30 cellular contexts compared by ENCODE assay signal in genomic region chr4:85715996-85716737, GRCh38.
A peak's percentile ranks its signal among the peaks of the same experiment; 100 is the strongest.
DNase-seq lines count a peak whose midpoint lies in the region; ATAC-seq, FAIRE-seq and TF ChIP-seq lines count a peak whose summit lies in the region.
"Had no signal": no experiment of that assay in that cellular context is flagged by ENCODE, and none has a peak within 500 bp of the region (broad histone marks: within the 10 kb centered on the region; RNA-seq: fewer than 3 reads in every experiment).

No MANE protein-coding gene starts in this region.

- H3K9me3 ChIP-seq in astrocyte (ENCODE audit: insufficient read depth, low read depth, low read length) (no peaks in the 10 kb centered on the region), small intestine (ENCODE audit: control insufficient read depth, low read depth) (no peaks in the 10 kb centered on the region), heart right ventricle (peaks cover 0 to 6% (median 0%) of the 10 kb centered on the region in 11 donors)
- H3K9me3 ChIP-seq: thoracic aorta had no signal

- H3K27me3 ChIP-seq in astrocyte (ENCODE audit: insufficient read depth, low read length) (no peaks in the 10 kb centered on the region), small intestine (ENCODE audit: control insufficient read depth in 2 of 2, insufficient read depth in 2 of 2, low read length in 2 of 2) (no peaks in the 10 kb centered on the region), heart right ventricle (no peaks in the 10 kb centered on the region)
- H3K27me3 ChIP-seq: spleen had no signal

- H3K27ac ChIP-seq in astrocyte (ENCODE audit: low read depth, low read length) (no peak overlapping the region), small intestine (ENCODE audit: low read depth in 1 of 2, low read length in 1 of 2) (no peak overlapping the region), heart right ventricle (peak overlapping the region in 1 of 10 donors; percentile 27)
- H3K27ac ChIP-seq: thoracic aorta had no signal

- TF ChIP-seq CTCF in astrocyte (IDR thresholded peaks at IDR 0.05; ENCODE audit: insufficient read depth, low read depth, low read length), result no peak
- TF ChIP-seq CTCF in fibroblast of villous mesenchyme (IDR thresholded peaks at IDR 0.05; ENCODE audit: insufficient read depth, low read depth, low read length), result no peak
- no peak for TF ChIP-seq CTCF in heart right ventricle (IDR thresholded peaks at IDR 0.05)

- intact Hi-C loops in heart right ventricle (cut with DNase I), result no loop called here

- no peaks in the 10 kb centered on the region for H3K36me3 ChIP-seq in astrocyte (ENCODE audit: insufficient read depth, low read length)
- no peaks in the 10 kb centered on the region for H3K36me3 ChIP-seq in small intestine (ENCODE audit: control insufficient read depth in 2 of 2, insufficient read depth in 2 of 2, low read length in 2 of 2)
- H3K36me3 ChIP-seq in heart right ventricle, result no peaks in the 10 kb centered on the region
- H3K36me3 ChIP-seq: spleen, thoracic aorta had no signal

- H3K4me3 Mint-ChIP-seq in astrocyte (ENCODE audit: unreplicated experiment), result no peak overlapping the region
- H3K4me3 Mint-ChIP-seq in T-helper 2 cell treated with Interferon-gamma antibody and Interleukin-4, amounts not matched to agents 5 μg/mL and 100 μg/mL, for 36 hours, result no peak overlapping the region
- H3K4me3 Mint-ChIP-seq: activated CD4-positive, alpha-beta memory T cell treated with anti-CD3 and anti-CD28 coated beads, Interleukin-2, amount 10 ng/mL, durations not matched to agents 7 days and 5 days; CD8-positive, alpha-beta memory T cell; neural crest cell; stimulated activated naive CD8-positive, alpha-beta T cell treated with anti-CD3 and anti-CD28 coated beads, Interleukin-15, Interleukin-2, amounts not matched to agents 100 ng/mL and 50 ng/mL, for 24 hours had no signal

- H3K4me1 ChIP-seq in astrocyte (ENCODE audit: insufficient read depth, low read length) (no peaks in the 10 kb centered on the region), small intestine (ENCODE audit: control insufficient read depth in 2 of 2, insufficient read depth in 1 of 2, low read depth in 1 of 2, low read length in 1 of 2) (no peaks in the 10 kb centered on the region), heart right ventricle (peaks cover 0 to 32% (median 13%) of the 10 kb centered on the region in 9 donors)

- no peak overlapping the region for H3K9ac ChIP-seq in astrocyte (ENCODE audit: low read length)

- no peak overlapping the region for H3K27ac Mint-ChIP-seq in astrocyte (ENCODE audit: unreplicated experiment)
- H3K27ac Mint-ChIP-seq in T-helper 2 cell treated with Interferon-gamma antibody and Interleukin-4, amounts not matched to agents 5 μg/mL and 100 μg/mL, for 36 hours, result no peak overlapping the region
- H3K27ac Mint-ChIP-seq: activated CD4-positive, alpha-beta memory T cell treated with anti-CD3 and anti-CD28 coated beads, Interleukin-2, amount 10 ng/mL, durations not matched to agents 7 days and 5 days; CD8-positive, alpha-beta memory T cell; stimulated activated naive CD8-positive, alpha-beta T cell treated with anti-CD3 and anti-CD28 coated beads, Interleukin-15, Interleukin-2, amounts not matched to agents 100 ng/mL and 50 ng/mL, for 24 hours had no signal

- H3K79me2 ChIP-seq in astrocyte (ENCODE audit: insufficient read depth, low read length), result no peaks in the 10 kb centered on the region

- H2AFZ ChIP-seq in astrocyte (ENCODE audit: low read depth, low read length), result no peak overlapping the region

- H3K4me2 ChIP-seq in astrocyte (ENCODE audit: low read length), result no peak overlapping the region

- 28 to 64% (median 50%) methylated on average over 2 of the region's 2 CpGs for WGBS in small intestine, 3 donors
- WGBS in heart right ventricle, 2 donors, result 85 to 88% methylated on average over 2 of the region's 2 CpGs

- H3K9me3 Mint-ChIP-seq in astrocyte (ENCODE audit: unreplicated experiment), result no peaks in the 10 kb centered on the region
- no peaks in the 10 kb centered on the region for H3K9me3 Mint-ChIP-seq in T-helper 2 cell treated with Interferon-gamma antibody and Interleukin-4, amounts not matched to agents 5 μg/mL and 100 μg/mL, for 36 hours
- H3K9me3 Mint-ChIP-seq: activated CD4-positive, alpha-beta memory T cell treated with anti-CD3 and anti-CD28 coated beads, Interleukin-2, amount 10 ng/mL, durations not matched to agents 7 days and 5 days; neural crest cell had no signal

- no peaks in the 10 kb centered on the region for H3K27me3 Mint-ChIP-seq in astrocyte (ENCODE audit: low read depth, unreplicated experiment)
- H3K27me3 Mint-ChIP-seq in T-helper 2 cell treated with Interferon-gamma antibody and Interleukin-4, amounts not matched to agents 5 μg/mL and 100 μg/mL, for 36 hours (ENCODE audit: low read depth), result no peaks in the 10 kb centered on the region
- H3K27me3 Mint-ChIP-seq: activated CD4-positive, alpha-beta memory T cell treated with anti-CD3 and anti-CD28 coated beads, Interleukin-2, amount 10 ng/mL, durations not matched to agents 7 days and 5 days; CD8-positive, alpha-beta memory T cell; stimulated activated naive CD8-positive, alpha-beta T cell treated with anti-CD3 and anti-CD28 coated beads, Interleukin-15, Interleukin-2, amounts not matched to agents 100 ng/mL and 50 ng/mL, for 24 hours had no signal

- no peaks in the 10 kb centered on the region for H3K36me3 Mint-ChIP-seq in astrocyte (ENCODE audit: low read depth, unreplicated experiment)
- H3K36me3 Mint-ChIP-seq in T-helper 2 cell treated with Interferon-gamma antibody and Interleukin-4, amounts not matched to agents 5 μg/mL and 100 μg/mL, for 36 hours (ENCODE audit: low read depth), result no peaks in the 10 kb centered on the region
- H3K36me3 Mint-ChIP-seq: CD8-positive, alpha-beta memory T cell had no signal

- no peak for ATAC-seq in heart right ventricle
- ATAC-seq: K562, right cardiac atrium had no signal

- peaks cover 11% of the 10 kb centered on the region for H3K4me1 Mint-ChIP-seq in astrocyte (ENCODE audit: low read depth, unreplicated experiment)
- no peaks in the 10 kb centered on the region for H3K4me1 Mint-ChIP-seq in T-helper 2 cell treated with Interferon-gamma antibody and Interleukin-4, amounts not matched to agents 5 μg/mL and 100 μg/mL, for 36 hours (ENCODE audit: low read depth)
- H3K4me1 Mint-ChIP-seq: activated CD4-positive, alpha-beta memory T cell treated with anti-CD3 and anti-CD28 coated beads, Interleukin-2, amount 10 ng/mL, durations not matched to agents 7 days and 5 days; CD8-positive, alpha-beta memory T cell; neural crest cell had no signal

- DNase-seq in LHCN-M2 (ENCODE audit: low read depth) (peak; percentile 65), astrocyte (ENCODE audit: low read depth) (peak; percentile 59), fibroblast of villous mesenchyme (ENCODE audit: low read depth) (peak; percentile 56), small intestine (peak; percentile 67), heart right ventricle (no peak), NCI-H2196 (lab: John Stamatoyannopoulos, UW; ENCODE audit: unreplicated experiment) (no peak)
- DNase-seq in T-helper 2 cell treated with Interferon-gamma antibody and Interleukin-4, amounts not matched to agents 5 μg/mL and 100 μg/mL, for 36 hours (ENCODE audit: low spot score), result no peak
- DNase-seq: activated CD4-positive, alpha-beta memory T cell treated with anti-CD3 and anti-CD28 coated beads, Interleukin-2, amount 10 ng/mL, durations not matched to agents 7 days and 5 days; activated CD4-positive, CD25-positive, alpha-beta regulatory T cell treated with anti-CD3 and anti-CD28 coated beads, Interleukin-2, amount 50 U/mL, for 72 hours; activated CD8-positive, alpha-beta memory T cell treated with anti-CD3 and anti-CD28 coated beads, Interleukin-2, amount 50 U/mL, for 48 hours; activated naive CD4-positive, alpha-beta T cell treated with anti-CD3 and anti-CD28 coated beads, Interleukin-2, amount 50 U/mL, for 16 hours; amniotic stem cell; CD8-positive, alpha-beta memory T cell; head of caudate nucleus; NCI-H1092 treated with DMSO at 0.1 percent for 48 hours; NCI-H1694 treated with DMSO at 0.1 percent for 48 hours; NCI-H510A; right cardiac atrium; spleen; stimulated activated CD4-positive, alpha-beta T cell treated with anti-CD3 and anti-CD28 coated beads, Interleukin-2, amount 100 ng/mL, for 24 hours; T-helper 2 cell had no signal

- FAIRE-seq in astrocyte (lab: Jason Lieb, UNC) (no peak), small intestine (lab: Jason Lieb, UNC) (peak; percentile 72)
- FAIRE-seq: endothelial cell of umbilical vein, GM12892, H54, HTR-8/SVneo, K562, urothelium cell line had no signal

- H3K4me3 ChIP-seq in astrocyte (ENCODE audit: insufficient read depth, low read depth, low read length) (no peak overlapping the region), fibroblast of villous mesenchyme (ENCODE audit: low read depth, low read length) (no peak overlapping the region), small intestine (ENCODE audit: low read depth in 1 of 2, low read length in 2 of 2) (no peak overlapping the region), heart right ventricle (no peak overlapping the region)
- H3K4me3 ChIP-seq: K562, spleen, thoracic aorta had no signal

- no peaks in the 10 kb centered on the region for H4K20me1 ChIP-seq in astrocyte (ENCODE audit: insufficient read depth, low read length)

Comparison
In these comparisons a context has a peak if more than half of its experiments do, and no peak if none do; other contexts are left out.
1. DNase-seq: peak in LHCN-M2 (single experiment), astrocyte (single experiment), fibroblast of villous mesenchyme (single experiment) and small intestine (single experiment); none in heart right ventricle (0 of 2), T-helper 2 cell treated with Interferon-gamma antibody and Interleukin-4, amounts not matched to agents 5 μg/mL and 100 μg/mL, for 36 hours (single experiment) and NCI-H2196 (single experiment).